ENCODE assay signal across 1 cellular context in genomic region chr11:27653990-27654758, GRCh38.
TF ChIP-seq lines count a peak whose summit lies in the region.

No MANE protein-coding gene starts in this region.

TF ChIP-seq in SK-N-SH treated with all-trans-retinoic acid at 6 μM for 48 hours, 23 proteins besides CTCF, POLR2A, EP300 and RAD21 (continued from another document):
- peak; percentile 39; the same call in 1 of the 2 replicates for TF ChIP-seq CREB5 (CRISPR knock-in tag; IDR thresholded peaks at IDR 0.05; ENCODE audit: low read depth)
- peak; percentile 82 for TF ChIP-seq CSRNP3 (CRISPR knock-in tag; IDR thresholded peaks at IDR 0.05)
- TF ChIP-seq SNAI2 (CRISPR knock-in tag; IDR thresholded peaks at IDR 0.05) = peak; percentile 58; the same call in 1 of the 2 replicates
- TF ChIP-seq ESRRG (CRISPR knock-in tag; IDR thresholded peaks at IDR 0.05) = peak; percentile 77; the same call in 1 of the 2 replicates
- no peak for TF ChIP-seq ZFP3 (CRISPR knock-in tag; IDR thresholded peaks at IDR 0.05)
- TF ChIP-seq POU6F1 (CRISPR knock-in tag; IDR thresholded peaks at IDR 0.05; ENCODE audit: borderline replicate concordance, low read depth) = no peak
- peak; percentile 37; the same call in 1 of the 2 replicates for TF ChIP-seq ZNF70 (CRISPR knock-in tag; IDR thresholded peaks at IDR 0.05)
- peak; percentile 83; the same call in 1 of the 2 replicates for TF ChIP-seq GLIS3 (CRISPR knock-in tag; IDR thresholded peaks at IDR 0.05)
- TF ChIP-seq CSDC2 (CRISPR knock-in tag; IDR thresholded peaks at IDR 0.05) = no peak; the same call in 1 of the 2 replicates
- TF ChIP-seq BACH2 (CRISPR knock-in tag; IDR thresholded peaks at IDR 0.05; ENCODE audit: borderline replicate concordance) = 0 out of 2 replicates have a peak, but pooled peaks have one; percentile 11
- peak; percentile 75; the same call in 1 of the 2 replicates for TF ChIP-seq ZNF8 (CRISPR knock-in tag; IDR thresholded peaks at IDR 0.05)
- TF ChIP-seq ZC3H10 (CRISPR knock-in tag; IDR thresholded peaks at IDR 0.05) = no peak
- peak; percentile 96 for TF ChIP-seq TCF4 (CRISPR knock-in tag; IDR thresholded peaks at IDR 0.05; ENCODE audit: borderline replicate concordance)
- TF ChIP-seq TSHZ2 (CRISPR knock-in tag; IDR thresholded peaks at IDR 0.05) = peak; percentile 89
- TF ChIP-seq PPARA (CRISPR knock-in tag; IDR thresholded peaks at IDR 0.05; ENCODE audit: borderline replicate concordance) = no peak
- peak; percentile 76; the same call in 1 of the 2 replicates for TF ChIP-seq ZNF565 (CRISPR knock-in tag; conservative IDR thresholded peaks at IDR 0.05; ENCODE audit: low read depth)
- TF ChIP-seq ISL1 (CRISPR knock-in tag; IDR thresholded peaks at IDR 0.05) = peak; percentile 97
- no peak for TF ChIP-seq OSR1 (CRISPR knock-in tag; IDR thresholded peaks at IDR 0.05)
- no peak for TF ChIP-seq RARB (CRISPR knock-in tag; IDR thresholded peaks at IDR 0.05)
- TF ChIP-seq TOX (CRISPR knock-in tag; IDR thresholded peaks at IDR 0.05; ENCODE audit: borderline replicate concordance) = no peak
- TF ChIP-seq PATZ1 (CRISPR knock-in tag; IDR thresholded peaks at IDR 0.05; ENCODE audit: borderline replicate concordance) = 0 out of 2 replicates have a peak, but pooled peaks have one; percentile 14
